8 cellular contexts compared by ENCODE assay signal in genomic region chr9:20683351-20684034, GRCh38. TPM values are rescaled to one million over a fixed set of nuclear protein-coding genes. Genes with fewer than 3 reads are reported as not detected.
A peak's percentile ranks its signal among the peaks of the same experiment; 100 is the strongest.
DNase-seq lines count a peak whose midpoint lies in the region; ATAC-seq and TF ChIP-seq lines count a peak whose summit lies in the region.

No MANE protein-coding gene starts in this region.

- BruUV-seq in Panc1 (replicated peaks; lab: Mats Ljungman, UMichigan) = no TSS peak

- intact Hi-C loops in Panc1 (cut with micrococcal nuclease; ENCODE audit: unreplicated experiment) = no loop called here
- intact Hi-C loops in head of caudate nucleus (cut with DNase I) = loop anchor here (2.0 kb wide), 1 partner anchor 61 kb away; the partner anchor contains the start of gene MLLT3

- TF ChIP-seq CTCF in Panc1 (IDR thresholded peaks at IDR 0.05) (no peak), progenitor cell of endocrine pancreas (IDR thresholded peaks at IDR 0.05; ENCODE audit: unreplicated experiment) (no peak)

- H3K27ac Mint-ChIP-seq in activated naive CD4-positive, alpha-beta T cell treated with anti-CD3 and anti-CD28 coated beads, Interleukin-2, amount 50 U/mL, for 72 hours = peak overlapping the region; percentile 52 to 87
- peak overlapping the region; percentile 43 for H3K27ac Mint-ChIP-seq in progenitor cell of endocrine pancreas

- H3K4me3 ChIP-seq in Panc1 (ENCODE audit: low read depth in 2 of 2, low read length in 2 of 2) = peak overlapping the region; percentile 59 to 63

- in situ Hi-C loops in Panc1 (cut with HindIII; ENCODE audit: low pct_unique_long_range_greater_than_20kb, low sequenced_read_pairs) = no loop called here

- no peaks in the 10 kb centered on the region for H3K27me3 Mint-ChIP-seq in progenitor cell of endocrine pancreas

- H3K4me3 Mint-ChIP-seq in progenitor cell of endocrine pancreas (ENCODE audit: low read depth) = peak overlapping the region; percentile 77

- H3K9me3 ChIP-seq in Panc1 (ENCODE audit: control insufficient read depth, insufficient read depth, low read depth, low read length) = no peaks in the 10 kb centered on the region

- H3K36me3 ChIP-seq in Panc1 (ENCODE audit: control insufficient read depth, insufficient read depth, low read length) = peaks cover 3% of the 10 kb centered on the region; the same call in 1 of the 2 replicates

- H3K4me1 ChIP-seq in Panc1 (ENCODE audit: control insufficient read depth, insufficient read depth, low read length) = no peaks in the 10 kb centered on the region

- peak; percentile 40 for DNase-seq in NCI-H1105 treated with DMSO at 0.1 percent for 48 hours (lab: John Stamatoyannopoulos, UW)
- no peak for DNase-seq in NCI-H1105 (lab: John Stamatoyannopoulos, UW)
- no peak for DNase-seq in Panc1 (ENCODE audit: low read depth, low spot score)
- peak in 1 of 2 donors; percentile 6 for DNase-seq in activated naive CD4-positive, alpha-beta T cell treated with anti-CD3 and anti-CD28 coated beads, Interleukin-2, amount 50 U/mL, for 72 hours (ENCODE audit: low spot score in 2 of 2)
- DNase-seq in head of caudate nucleus = peak; percentile 18 to 75 (median 44)
- DNase-seq in progenitor cell of endocrine pancreas (ENCODE audit: low spot score, unreplicated experiment) = no peak
- no peak for DNase-seq in HuH-7 (ENCODE audit: low spot score)

- no peak overlapping the region for H3K27ac ChIP-seq in Panc1 (ENCODE audit: low read length)

- H3K36me3 Mint-ChIP-seq in activated naive CD4-positive, alpha-beta T cell treated with anti-CD3 and anti-CD28 coated beads, Interleukin-2, amount 50 U/mL, for 72 hours = no peaks in the 10 kb centered on the region
- no peaks in the 10 kb centered on the region for H3K36me3 Mint-ChIP-seq in progenitor cell of endocrine pancreas (ENCODE audit: insufficient read depth)

- H3K27me3 ChIP-seq in Panc1 (ENCODE audit: control insufficient read depth, insufficient read depth, low read length) = no peaks in the 10 kb centered on the region

- peaks cover 16% of the 10 kb centered on the region for H3K4me1 Mint-ChIP-seq in progenitor cell of endocrine pancreas (ENCODE audit: low read depth)

- CTCF ChIA-PET in Panc1 (lab: Charles Lee) = no interaction called here

- ATAC-seq in HG03066 (IDR thresholded peaks at IDR 0.05; ENCODE audit: low read depth, unreplicated experiment) (peak; percentile 7), Panc1 (peak; percentile 49; the same call in 1 of the 2 replicates)
- ATAC-seq in activated naive CD4-positive, alpha-beta T cell treated with anti-CD3 and anti-CD28 coated beads, Interleukin-2, amount 50 U/mL, for 72 hours = peak in 1 of 2 donors; percentile 8

- POLR2A ChIA-PET in Panc1 (lab: Charles Lee) = no interaction called here

- no peaks in the 10 kb centered on the region for H3K9me3 Mint-ChIP-seq in activated naive CD4-positive, alpha-beta T cell treated with anti-CD3 and anti-CD28 coated beads, Interleukin-2, amount 50 U/mL, for 72 hours
- H3K9me3 Mint-ChIP-seq in progenitor cell of endocrine pancreas (ENCODE audit: low read depth) = no peaks in the 10 kb centered on the region

RNA-seq across cellular contexts. Expression of gene FOCAD, which starts 0.6 kb away (rescaled TPM):
- total RNA-seq in Panc1 (2021; ENCODE audit: unreplicated experiment) = 9.8 TPM
- 5.1 TPM for polyA plus RNA-seq in Panc1 (2012; ENCODE audit: insufficient read length)
- total RNA-seq in activated naive CD4-positive, alpha-beta T cell treated with anti-CD3 and anti-CD28 coated beads, Interleukin-2, amount 50 U/mL, for 72 hours = 10 to 100 TPM; 25.4 to 27.9 TPM
- 65.6 and 68.2 TPM in 2 replicates for total RNA-seq in progenitor cell of endocrine pancreas

Comparison
In these comparisons a context has a peak if more than half of its experiments do, and no peak if none do; other contexts are left out.
1. DNase-seq: peak in NCI-H1105 treated with DMSO at 0.1 percent for 48 hours (single experiment) and head of caudate nucleus (42 of 42); none in NCI-H1105 (single experiment), Panc1 (single experiment), progenitor cell of endocrine pancreas (single experiment) and HuH-7 (single experiment).